Comparison of ENCODE assay signal across 12 cellular contexts in the genomic region with DNA sequence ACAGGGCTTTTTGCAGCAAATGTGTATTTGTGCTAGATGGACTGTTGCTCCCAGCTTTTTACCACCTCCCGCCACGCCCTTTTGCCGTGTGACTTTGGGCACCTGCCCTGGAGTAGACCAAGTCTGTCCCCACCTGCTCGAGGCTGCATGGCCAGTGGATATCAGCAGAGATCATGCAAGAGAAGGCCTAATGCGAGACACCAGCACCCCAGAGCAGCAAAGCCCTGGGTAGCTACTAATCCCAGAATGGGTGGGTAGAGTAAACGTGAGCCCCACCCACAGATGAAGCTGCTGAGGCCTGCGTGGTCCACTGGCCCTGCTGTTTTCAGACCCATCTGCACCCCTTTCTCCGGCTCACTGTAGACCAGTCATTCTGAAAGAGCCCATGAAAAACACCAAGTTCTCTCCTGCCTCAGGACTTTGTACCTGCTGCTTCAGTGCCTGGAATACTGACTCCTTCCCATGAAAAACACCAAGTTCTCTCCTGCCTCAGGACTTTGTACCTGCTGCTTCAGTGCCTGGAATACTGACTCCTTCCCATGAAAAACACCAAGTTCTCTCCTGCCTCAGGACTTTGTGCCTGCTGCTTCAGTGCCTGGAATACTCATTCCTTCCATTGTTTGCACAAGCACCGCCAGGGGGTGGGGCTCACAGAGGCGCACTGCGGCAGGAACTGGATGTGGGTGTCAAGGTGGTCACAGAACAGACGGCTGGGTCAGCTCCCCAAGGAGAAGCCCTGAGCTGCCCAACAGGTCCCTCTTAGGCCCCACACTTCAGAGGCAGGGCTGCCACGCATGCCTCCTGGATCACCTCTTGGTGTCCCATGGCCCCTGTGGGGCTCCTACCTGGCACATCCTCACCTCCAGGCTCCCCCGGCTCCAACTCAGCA. TPM values are rescaled to one million over a fixed set of nuclear protein-coding genes. Genes with fewer than 3 reads are reported as not detected.
A peak's percentile ranks its signal among the peaks of the same experiment; 100 is the strongest.
DNase-seq lines count a peak whose midpoint lies in the region; ATAC-seq and TF ChIP-seq lines count a peak whose summit lies in the region.
"Had no signal": no experiment of that assay in that cellular context is flagged by ENCODE, and none has a peak within 500 bp of the region (broad histone marks: within the 10 kb centered on the region; RNA-seq: fewer than 3 reads in every experiment).

No MANE protein-coding gene starts in this region.

- peak overlapping the region in 1 of 2 donors; percentile 4 for H3K27ac ChIP-seq in liver (ENCODE audit: low read depth in 1 of 2, low read length in 2 of 2)
- H3K27ac ChIP-seq: gastrocnemius medialis had no signal

- peak in 1 of 2 donors; percentile 41 for TF ChIP-seq RAD21 in liver (IDR thresholded peaks at IDR 0.05)

- H3K27me3 ChIP-seq in adipocyte (replicated peaks; ENCODE audit: control insufficient read depth, insufficient read depth, low read length): no peaks in the 10 kb centered on the region
- no peaks in the 10 kb centered on the region for H3K27me3 ChIP-seq in liver (ENCODE audit: control insufficient read depth in 4 of 4, insufficient read depth in 4 of 4, low read length in 3 of 4)
- H3K27me3 ChIP-seq: gastrocnemius medialis had no signal

- no peaks in the 10 kb centered on the region for H3K9me3 ChIP-seq in adipocyte (ENCODE audit: control insufficient read depth, low read length)
- no peaks in the 10 kb centered on the region for H3K9me3 ChIP-seq in liver (ENCODE audit: control insufficient read depth in 4 of 4, low read length in 3 of 4)
- H3K9me3 ChIP-seq: gastrocnemius medialis had no signal

- peaks cover 12% of the 10 kb centered on the region for H3K4me1 ChIP-seq in adipocyte (ENCODE audit: control insufficient read depth, insufficient read depth, low read length)
- peaks cover 8 to 18% (median 12%) of the 10 kb centered on the region in 4 donors for H3K4me1 ChIP-seq in liver (ENCODE audit: control insufficient read depth in 4 of 4, insufficient read depth in 4 of 4, low read length in 3 of 4)

- 64% methylated on average over 14 of the region's 14 CpGs for WGBS in liver

- no peaks in the 10 kb centered on the region for H3K36me3 Mint-ChIP-seq in CD14-positive monocyte

- peaks cover 0 to 2% (median 0%) of the 10 kb centered on the region in 7 donors for H3K9me3 Mint-ChIP-seq in CD14-positive monocyte
- H3K9me3 Mint-ChIP-seq: T-helper 1 cell treated with Interleukin-12 subunit alpha and Interleukin-12 subunit beta and Interleukin-4 antibody, amounts not matched to agents 30 μg/mL and 1 μg/mL, for 36 hours had no signal

- peaks cover 35% of the 10 kb centered on the region for H3K4me1 Mint-ChIP-seq in CD14-positive monocyte

- TF ChIP-seq CTCF in AG10803 (conservative IDR thresholded peaks at IDR 0.05; ENCODE audit: low read length) (peak; percentile 9; the same call in 1 of the 2 replicates), GM12872 (IDR thresholded peaks at IDR 0.05; ENCODE audit: insufficient read depth, low read depth, low read length) (0 out of 3 replicates have a peak, but pooled peaks have one; percentile 18), liver (IDR thresholded peaks at IDR 0.05; ENCODE audit: low read depth, low read length, missing input control) (no peak), CD14-positive monocyte (IDR thresholded peaks at IDR 0.05) (no peak)

- ATAC-seq in GM18517 (IDR thresholded peaks at IDR 0.05; ENCODE audit: unreplicated experiment): no peak
- ATAC-seq in HG02642 (IDR thresholded peaks at IDR 0.05; ENCODE audit: poor library complexity, unreplicated experiment): no peak
- no peak for ATAC-seq in sciatic nerve
- ATAC-seq: gastrocnemius medialis had no signal

- intact Hi-C loops in CD14-positive monocyte (cut with micrococcal nuclease) (loop anchor here (5.0 kb wide), 3 partner anchors 36 to 76 kb away; no protein-coding TSS in a partner anchor), sciatic nerve (cut with DNase I) (no loop called here)

- H3K27ac Mint-ChIP-seq in CD14-positive monocyte: peak overlapping the region in 1 of 7 donors; percentile 28
- H3K27ac Mint-ChIP-seq: T-helper 1 cell treated with Interleukin-12 subunit alpha and Interleukin-12 subunit beta and Interleukin-4 antibody, amounts not matched to agents 30 μg/mL and 1 μg/mL, for 36 hours had no signal

- H3K36me3 ChIP-seq in adipocyte (ENCODE audit: control insufficient read depth, insufficient read depth, low read length, severe bottlenecking): no peaks in the 10 kb centered on the region
- H3K36me3 ChIP-seq in liver (ENCODE audit: control insufficient read depth in 4 of 4, insufficient read depth in 3 of 4, low read depth in 1 of 4, low read length in 3 of 4): no peaks in the 10 kb centered on the region
- H3K36me3 ChIP-seq: gastrocnemius medialis had no signal

- H3K4me3 Mint-ChIP-seq in CD14-positive monocyte: no peak overlapping the region
- H3K4me3 Mint-ChIP-seq: T-helper 1 cell treated with Interleukin-12 subunit alpha and Interleukin-12 subunit beta and Interleukin-4 antibody, amounts not matched to agents 30 μg/mL and 1 μg/mL, for 36 hours had no signal

- DNase-seq in AG10803 (ENCODE audit: low read depth): no peak
- peak; percentile 34 for DNase-seq in adipocyte (ENCODE audit: low read depth)
- DNase-seq in CD14-positive monocyte (ENCODE audit: low spot score): no peak
- no peak for DNase-seq in sciatic nerve (ENCODE audit: low spot score)
- DNase-seq: gastrocnemius medialis, NCI-H2171, occipital lobe had no signal

- peaks cover 2 to 17% (median 13%) of the 10 kb centered on the region in 3 donors for H3K27me3 Mint-ChIP-seq in CD14-positive monocyte (ENCODE audit: low read depth in 3 of 3)

- H3K9ac ChIP-seq in adipocyte (ENCODE audit: low read length) (no peak overlapping the region), liver (ENCODE audit: low read depth in 1 of 2, low read length in 2 of 2) (no peak overlapping the region)

- H3K4me3 ChIP-seq in AG10803 (ENCODE audit: low read length) (no peak overlapping the region), adipocyte (ENCODE audit: low read length) (no peak overlapping the region), liver (ENCODE audit: low read depth in 1 of 3, low read length in 3 of 3) (no peak overlapping the region)
- H3K4me3 ChIP-seq: gastrocnemius medialis had no signal

TF ChIP-seq in liver, 16 proteins besides CTCF, POLR2A, EP300 and RAD21 (continues in another document):
- TF ChIP-seq GABPA (IDR thresholded peaks at IDR 0.05 in 1 of 2, conservative IDR thresholded peaks at IDR 0.05 in 1 of 2) (no peak), FOXA1 (IDR thresholded peaks at IDR 0.05) (no peak), TAF1 (conservative IDR thresholded peaks at IDR 0.05) (no peak), RXRA (IDR thresholded peaks at IDR 0.05) (peak; percentile 29 to 37), FOXA2 (IDR thresholded peaks at IDR 0.05) (no peak), YY1 (IDR thresholded peaks at IDR 0.05) (no peak)
- TF ChIP-seq, protein P1, sequence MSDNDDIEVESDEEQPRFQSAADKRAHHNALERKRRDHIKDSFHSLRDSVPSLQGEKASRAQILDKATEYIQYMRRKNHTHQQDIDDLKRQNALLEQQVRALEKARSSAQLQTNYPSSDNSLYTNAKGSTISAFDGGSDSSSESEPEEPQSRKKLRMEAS (IDR thresholded peaks at IDR 0.05): no peak
- TF ChIP-seq, protein P2, sequence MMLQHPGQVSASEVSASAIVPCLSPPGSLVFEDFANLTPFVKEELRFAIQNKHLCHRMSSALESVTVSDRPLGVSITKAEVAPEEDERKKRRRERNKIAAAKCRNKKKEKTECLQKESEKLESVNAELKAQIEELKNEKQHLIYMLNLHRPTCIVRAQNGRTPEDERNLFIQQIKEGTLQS (IDR thresholded peaks at IDR 0.05): peak; percentile 47
- TF ChIP-seq, protein P3, sequence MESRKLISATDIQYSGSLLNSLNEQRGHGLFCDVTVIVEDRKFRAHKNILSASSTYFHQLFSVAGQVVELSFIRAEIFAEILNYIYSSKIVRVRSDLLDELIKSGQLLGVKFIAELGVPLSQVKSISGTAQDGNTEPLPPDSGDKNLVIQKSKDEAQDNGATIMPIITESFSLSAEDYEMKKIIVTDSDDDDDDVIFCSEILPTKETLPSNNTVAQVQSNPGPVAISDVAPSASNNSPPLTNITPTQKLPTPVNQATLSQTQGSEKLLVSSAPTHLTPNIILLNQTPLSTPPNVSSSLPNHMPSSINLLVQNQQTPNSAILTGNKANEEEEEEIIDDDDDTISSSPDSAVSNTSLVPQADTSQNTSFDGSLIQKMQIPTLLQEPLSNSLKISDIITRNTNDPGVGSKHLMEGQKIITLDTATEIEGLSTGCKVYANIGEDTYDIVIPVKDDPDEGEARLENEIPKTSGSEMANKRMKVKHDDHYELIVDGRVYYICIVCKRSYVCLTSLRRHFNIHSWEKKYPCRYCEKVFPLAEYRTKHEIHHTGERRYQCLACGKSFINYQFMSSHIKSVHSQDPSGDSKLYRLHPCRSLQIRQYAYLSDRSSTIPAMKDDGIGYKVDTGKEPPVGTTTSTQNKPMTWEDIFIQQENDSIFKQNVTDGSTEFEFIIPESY (IDR thresholded peaks at IDR 0.05): no peak
- TF ChIP-seq, protein P4, sequence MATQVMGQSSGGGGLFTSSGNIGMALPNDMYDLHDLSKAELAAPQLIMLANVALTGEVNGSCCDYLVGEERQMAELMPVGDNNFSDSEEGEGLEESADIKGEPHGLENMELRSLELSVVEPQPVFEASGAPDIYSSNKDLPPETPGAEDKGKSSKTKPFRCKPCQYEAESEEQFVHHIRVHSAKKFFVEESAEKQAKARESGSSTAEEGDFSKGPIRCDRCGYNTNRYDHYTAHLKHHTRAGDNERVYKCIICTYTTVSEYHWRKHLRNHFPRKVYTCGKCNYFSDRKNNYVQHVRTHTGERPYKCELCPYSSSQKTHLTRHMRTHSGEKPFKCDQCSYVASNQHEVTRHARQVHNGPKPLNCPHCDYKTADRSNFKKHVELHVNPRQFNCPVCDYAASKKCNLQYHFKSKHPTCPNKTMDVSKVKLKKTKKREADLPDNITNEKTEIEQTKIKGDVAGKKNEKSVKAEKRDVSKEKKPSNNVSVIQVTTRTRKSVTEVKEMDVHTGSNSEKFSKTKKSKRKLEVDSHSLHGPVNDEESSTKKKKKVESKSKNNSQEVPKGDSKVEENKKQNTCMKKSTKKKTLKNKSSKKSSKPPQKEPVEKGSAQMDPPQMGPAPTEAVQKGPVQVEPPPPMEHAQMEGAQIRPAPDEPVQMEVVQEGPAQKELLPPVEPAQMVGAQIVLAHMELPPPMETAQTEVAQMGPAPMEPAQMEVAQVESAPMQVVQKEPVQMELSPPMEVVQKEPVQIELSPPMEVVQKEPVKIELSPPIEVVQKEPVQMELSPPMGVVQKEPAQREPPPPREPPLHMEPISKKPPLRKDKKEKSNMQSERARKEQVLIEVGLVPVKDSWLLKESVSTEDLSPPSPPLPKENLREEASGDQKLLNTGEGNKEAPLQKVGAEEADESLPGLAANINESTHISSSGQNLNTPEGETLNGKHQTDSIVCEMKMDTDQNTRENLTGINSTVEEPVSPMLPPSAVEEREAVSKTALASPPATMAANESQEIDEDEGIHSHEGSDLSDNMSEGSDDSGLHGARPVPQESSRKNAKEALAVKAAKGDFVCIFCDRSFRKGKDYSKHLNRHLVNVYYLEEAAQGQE (IDR thresholded peaks at IDR 0.05): no peak

RNA-seq across cellular contexts. Expression of a gene that starts 5.1 kb away (rescaled TPM):
- 10 to 100 TPM; 10.5 to 20.7 TPM for total RNA-seq in liver
- polyA plus RNA-seq in liver: 10 to 100 TPM; 11.8 to 15.1 TPM
- 10 to 100 TPM; 27.6 to 28.2 TPM for polyA plus RNA-seq in CD14-positive monocyte
- 34.9 TPM for total RNA-seq in sciatic nerve

RNA-seq across cellular contexts. Expression of a gene that starts 31.6 kb away (rescaled TPM):
- 10 to 100 TPM; 17.9 to 80.2 TPM for total RNA-seq in liver
- 10 to 100 TPM; 22.6 to 54.4 TPM for polyA plus RNA-seq in liver
- 10 to 100 TPM; 19.1 to 26.9 TPM for polyA plus RNA-seq in CD14-positive monocyte
- total RNA-seq in sciatic nerve: 82.7 TPM

Comparison
In these comparisons a context has a peak if more than half of its experiments do, and no peak if none do; other contexts are left out.
1. CTCF ChIP-seq: peak in AG10803 (single experiment) and GM12872 (single experiment); none in liver (single experiment) and CD14-positive monocyte (single experiment).